1 cellular context compared by ENCODE assay signal in genomic region chr3:141326626-141327025, GRCh38.
TF ChIP-seq lines count a peak whose summit lies in the region.

No MANE protein-coding gene starts in this region.

TF ChIP-seq in IMR-90, 13 proteins besides CTCF, POLR2A, EP300 and RAD21:
- TF ChIP-seq MAFK (IDR thresholded peaks at IDR 0.05; ENCODE audit: low read depth, low read length) (no peak), MAZ (IDR thresholded peaks at IDR 0.05; ENCODE audit: borderline replicate concordance, low read depth, low read length) (no peak), CHD1 (IDR thresholded peaks at IDR 0.05; ENCODE audit: low read depth, low read length) (no peak)
